Comparison of ENCODE assay signal across 23 cellular contexts in the genomic region with DNA sequence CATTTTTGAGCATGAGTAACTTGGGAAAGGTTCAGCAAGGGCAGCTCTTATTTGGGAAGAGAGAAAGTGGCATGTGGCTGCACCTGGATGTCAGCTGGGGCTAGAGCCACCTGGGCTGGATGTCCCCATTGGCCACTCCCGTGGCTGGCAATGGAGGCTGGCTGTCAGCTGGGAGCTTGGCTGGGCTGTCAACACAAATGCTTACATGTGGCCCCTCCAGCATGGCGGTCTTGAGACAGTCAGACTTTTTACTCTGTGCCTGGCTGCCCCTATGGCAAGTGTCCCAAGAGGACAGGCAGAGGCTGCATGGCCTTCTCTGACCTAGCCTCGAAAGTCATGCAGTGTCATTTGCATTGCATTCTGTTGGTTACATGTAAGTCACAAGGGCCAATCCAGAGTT.
DNase-seq lines count a peak whose midpoint lies in the region; ATAC-seq and TF ChIP-seq lines count a peak whose summit lies in the region.
"Had no signal": no experiment of that assay in that cellular context is flagged by ENCODE, and none has a peak within 500 bp of the region (broad histone marks: within the 10 kb centered on the region; RNA-seq: fewer than 3 reads in every experiment).

No MANE protein-coding gene starts in this region.

- H3K9me3 Mint-ChIP-seq in WTC11 (peaks cover 28% of the 10 kb centered on the region), glutamatergic neuron (ENCODE audit: unreplicated experiment) (peaks cover 12% of the 10 kb centered on the region)

- H3K27me3 Mint-ChIP-seq in WTC11 (ENCODE audit: low read depth) (peaks cover 9% of the 10 kb centered on the region; the same call in 1 of the 2 replicates), glutamatergic neuron (ENCODE audit: unreplicated experiment) (peaks cover 9% of the 10 kb centered on the region)

- no peaks in the 10 kb centered on the region for H3K27me3 ChIP-seq in upper lobe of right lung

- peak; percentile 8 for DNase-seq in WTC11 (ENCODE audit: low spot score)
- DNase-seq in glutamatergic neuron, result peak; percentile 6
- DNase-seq in mucosa of descending colon, result peak in 2 of 3 donors; percentile 10 to 25
- DNase-seq in upper lobe of right lung, result peak; percentile 32
- DNase-seq in T-helper 9 cell, result no peak
- no peak for DNase-seq in NCI-H2196 (lab: John Stamatoyannopoulos, UW; ENCODE audit: unreplicated experiment)
- DNase-seq: C1 segment of cervical spinal cord, Caco-2, DMS 273 treated with DMSO at 0.1 percent for 48 hours, DMS79, EL, GDM1, MM.1S, NCI-H2029 treated with DMSO at 0.1 percent for 48 hours, NCI-H2227 treated with DMSO at 0.1 percent for 48 hours, NCI-H526 treated with DMSO at 0.1 percent for 48 hours, RPMI8226, SHP77 treated with DMSO at 0.1 percent for 48 hours had no signal

- TF ChIP-seq CTCF in WTC11 (IDR thresholded peaks at IDR 0.05) (no peak), glutamatergic neuron (IDR thresholded peaks at IDR 0.05; ENCODE audit: partially characterized antibody, unreplicated experiment) (no peak), mucosa of descending colon (IDR thresholded peaks at IDR 0.05) (no peak), upper lobe of right lung (IDR thresholded peaks at IDR 0.05) (no peak)

- H3K9me3 ChIP-seq in mucosa of descending colon, result no peaks in the 10 kb centered on the region
- H3K9me3 ChIP-seq in upper lobe of right lung, result no peaks in the 10 kb centered on the region

- H3K27ac ChIP-seq in upper lobe of right lung, result no peak overlapping the region
- H3K27ac ChIP-seq: KMS-11 had no signal

- CTCF ChIA-PET in WTC11 (lab: Charles Lee), result no interaction called here

- ATAC-seq in WTC11, result no peak
- no peak for ATAC-seq in mucosa of descending colon
- ATAC-seq in upper lobe of right lung, result no peak
- ATAC-seq in GM21576 (IDR thresholded peaks at IDR 0.05; ENCODE audit: unreplicated experiment), result no peak
- ATAC-seq: CD8-positive, alpha-beta T cell; GM12878; HCT116 had no signal

- H3K36me3 Mint-ChIP-seq in WTC11 (no peaks in the 10 kb centered on the region), glutamatergic neuron (ENCODE audit: unreplicated experiment) (peaks cover 15% of the 10 kb centered on the region)
- H3K36me3 Mint-ChIP-seq: CD8-positive, alpha-beta T cell had no signal

- H3K4me3 Mint-ChIP-seq in WTC11, result no peak overlapping the region
- no peak overlapping the region for H3K4me3 Mint-ChIP-seq in glutamatergic neuron (ENCODE audit: unreplicated experiment)
- H3K4me3 Mint-ChIP-seq: CD8-positive, alpha-beta T cell had no signal

- POLR2A ChIA-PET in WTC11 (lab: Charles Lee), result no interaction called here

- H3K4me1 Mint-ChIP-seq in WTC11, result peaks cover 4% of the 10 kb centered on the region
- H3K4me1 Mint-ChIP-seq in glutamatergic neuron (ENCODE audit: low read depth, unreplicated experiment), result no peaks in the 10 kb centered on the region

- H3K36me3 ChIP-seq in mucosa of descending colon (ENCODE audit: low read depth), result no peaks in the 10 kb centered on the region
- no peaks in the 10 kb centered on the region for H3K36me3 ChIP-seq in upper lobe of right lung

- H3K27ac Mint-ChIP-seq in WTC11, result no peak overlapping the region
- no peak overlapping the region for H3K27ac Mint-ChIP-seq in glutamatergic neuron (ENCODE audit: unreplicated experiment)

- H3K4me1 ChIP-seq in mucosa of descending colon (ENCODE audit: low read depth), result no peaks in the 10 kb centered on the region
- no peaks in the 10 kb centered on the region for H3K4me1 ChIP-seq in upper lobe of right lung

- intact Hi-C loops in mucosa of descending colon (cut with DNase I, micrococcal nuclease) (no loop called here), upper lobe of right lung (cut with DNase I) (no loop called here)

- H3K4me3 ChIP-seq in mucosa of descending colon (no peak overlapping the region), upper lobe of right lung (no peak overlapping the region)
- H3K4me3 ChIP-seq: GM12878 had no signal

TF ChIP-seq in WTC11, 78 proteins besides CTCF, POLR2A, EP300 and RAD21:
- TF ChIP-seq, protein P1, sequence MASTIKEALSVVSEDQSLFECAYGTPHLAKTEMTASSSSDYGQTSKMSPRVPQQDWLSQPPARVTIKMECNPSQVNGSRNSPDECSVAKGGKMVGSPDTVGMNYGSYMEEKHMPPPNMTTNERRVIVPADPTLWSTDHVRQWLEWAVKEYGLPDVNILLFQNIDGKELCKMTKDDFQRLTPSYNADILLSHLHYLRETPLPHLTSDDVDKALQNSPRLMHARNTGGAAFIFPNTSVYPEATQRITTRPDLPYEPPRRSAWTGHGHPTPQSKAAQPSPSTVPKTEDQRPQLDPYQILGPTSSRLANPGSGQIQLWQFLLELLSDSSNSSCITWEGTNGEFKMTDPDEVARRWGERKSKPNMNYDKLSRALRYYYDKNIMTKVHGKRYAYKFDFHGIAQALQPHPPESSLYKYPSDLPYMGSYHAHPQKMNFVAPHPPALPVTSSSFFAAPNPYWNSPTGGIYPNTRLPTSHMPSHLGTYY (CRISPR knock-in tag; IDR thresholded peaks at IDR 0.05), result no peak
- TF ChIP-seq HMGA2 (CRISPR knock-in tag; IDR thresholded peaks at IDR 0.05), result no peak
- TF ChIP-seq CBFB (CRISPR knock-in tag; IDR thresholded peaks at IDR 0.05; ENCODE audit: low read depth), result no peak

Comparison
In these comparisons a context has a peak if more than half of its experiments do, and no peak if none do; other contexts are left out.
1. DNase-seq: peak in WTC11 (single experiment), glutamatergic neuron (single experiment), mucosa of descending colon (2 of 3) and upper lobe of right lung (single experiment); none in T-helper 9 cell (single experiment) and NCI-H2196 (single experiment).